Comparison of ENCODE assay signal across 9 cellular contexts in the genomic region with DNA sequence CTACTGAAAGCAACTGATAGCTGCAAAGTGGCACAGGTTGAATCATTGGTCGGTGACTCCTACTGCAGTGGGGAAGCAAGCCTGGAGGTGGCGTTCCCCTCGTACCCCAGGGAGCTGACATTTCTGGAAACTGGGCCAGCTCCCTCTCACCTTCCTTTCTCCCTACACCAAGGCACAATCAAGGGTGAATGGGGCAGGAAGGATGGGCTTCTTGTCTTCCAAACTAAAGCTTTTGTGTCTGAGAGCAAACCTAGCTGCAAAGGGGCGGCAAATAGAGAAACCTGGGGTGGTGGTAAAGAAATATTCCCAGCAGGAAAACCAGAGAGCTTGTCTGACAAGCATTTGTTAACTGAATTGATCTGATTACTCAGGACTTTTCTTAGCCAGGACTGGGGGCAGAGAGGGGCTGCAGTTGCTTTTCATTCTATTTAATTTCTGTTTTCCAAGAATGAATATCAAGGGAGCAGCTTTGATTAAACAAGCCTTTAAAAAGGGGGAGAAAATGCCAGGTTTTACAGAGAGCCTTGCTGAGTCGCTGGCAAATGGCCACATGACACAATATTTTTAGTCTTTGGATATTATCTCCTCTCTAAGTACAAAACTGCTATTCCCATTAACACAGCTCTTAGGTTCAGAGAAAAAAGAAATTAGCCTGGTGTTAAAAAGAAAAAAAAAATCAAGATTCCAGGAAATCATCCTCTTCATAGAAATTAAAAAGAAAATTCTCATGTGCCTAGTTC. TPM values are rescaled to one million over a fixed set of nuclear protein-coding genes. Genes with fewer than 3 reads are reported as not detected.
DNase-seq lines count a peak whose midpoint lies in the region; ATAC-seq and TF ChIP-seq lines count a peak whose summit lies in the region.
"Had no signal": no experiment of that assay in that cellular context is flagged by ENCODE, and none has a peak within 500 bp of the region (broad histone marks: within the 10 kb centered on the region; RNA-seq: fewer than 3 reads in every experiment).

No MANE protein-coding gene starts in this region.

- H3K27me3 ChIP-seq in HUES64 (ENCODE audit: insufficient read depth, low read length), result no peaks in the 10 kb centered on the region
- no peaks in the 10 kb centered on the region for H3K27me3 ChIP-seq in transverse colon

- H3K27ac ChIP-seq in HUES64 (ENCODE audit: low read depth, low read length) (peak overlapping the region; percentile 88), transverse colon (no peak overlapping the region)
- H3K27ac ChIP-seq: thoracic aorta had no signal

- in situ Hi-C loops in transverse colon (cut with MboI; ENCODE audit: low pct_ligation_motif_present in 1 of 4, low pct_unique_long_range_greater_than_20kb in 1 of 4, low sequenced_read_pairs in 3 of 4), result no loop called here

- H3K4me3 ChIP-seq in HUES64 (ENCODE audit: low read length), result no peak overlapping the region
- no peak overlapping the region for H3K4me3 ChIP-seq in transverse colon
- H3K4me3 ChIP-seq: GM12878, thoracic aorta had no signal

- H3K4me1 ChIP-seq in HUES64 (ENCODE audit: insufficient read depth, low read length) (peaks cover 63% of the 10 kb centered on the region), transverse colon (peaks cover 0 to 4% (median 0%) of the 10 kb centered on the region in 4 donors)

- peak; percentile 46 for ATAC-seq in SK-N-SH treated with all-trans-retinoic acid at 6 μM for 48 hours
- ATAC-seq in sciatic nerve, result peak; percentile 74
- ATAC-seq: GM12878 had no signal

- TF ChIP-seq POLR2A in transverse colon (IDR thresholded peaks at IDR 0.05), result no peak

- TF ChIP-seq CTCF in transverse colon (IDR thresholded peaks at IDR 0.05), result no peak

- peak overlapping the region; percentile 19; the same call in 1 of the 2 replicates for H3K9ac ChIP-seq in HUES64 (ENCODE audit: low read depth, low read length)

- 5% methylated on average over 5 of the region's 5 CpGs for WGBS in HUES64
- 76 to 86% methylated on average over 2 to 5 of the region's 5 CpGs for WGBS in transverse colon (ENCODE audit: low coverage in 1 of 2), 2 donors

- H3K9me3 ChIP-seq in HUES64 (ENCODE audit: insufficient read depth, low read depth, low read length) (no peaks in the 10 kb centered on the region), transverse colon (no peaks in the 10 kb centered on the region)
- H3K9me3 ChIP-seq: thoracic aorta had no signal

- DNase-seq in fibroblast of peridontal ligament (ENCODE audit: extremely low read depth) (peak; percentile 57), sciatic nerve (ENCODE audit: low spot score) (peak; percentile 67), transverse colon (no peak), posterior vena cava (ENCODE audit: low spot score) (no peak), NCI-H146 (lab: John Stamatoyannopoulos, UW) (no peak)

- intact Hi-C loops in sciatic nerve (cut with DNase I) (no loop called here), transverse colon (cut with DNase I; ENCODE audit: low total_unique reads) (no loop called here), posterior vena cava (cut with DNase I) (no loop called here)

- no peak for TF ChIP-seq EP300 in transverse colon (IDR thresholded peaks at IDR 0.05; ENCODE audit: low read depth)

- H3K36me3 ChIP-seq in HUES64 (ENCODE audit: insufficient read depth, low read length) (no peaks in the 10 kb centered on the region), transverse colon (no peaks in the 10 kb centered on the region)
- H3K36me3 ChIP-seq: thoracic aorta had no signal

TF ChIP-seq in SK-N-SH treated with all-trans-retinoic acid at 6 μM for 48 hours, 23 proteins besides CTCF, POLR2A, EP300 and RAD21:
- no peak for TF ChIP-seq ZNF8 (CRISPR knock-in tag; IDR thresholded peaks at IDR 0.05)
- TF ChIP-seq, protein P1, sequence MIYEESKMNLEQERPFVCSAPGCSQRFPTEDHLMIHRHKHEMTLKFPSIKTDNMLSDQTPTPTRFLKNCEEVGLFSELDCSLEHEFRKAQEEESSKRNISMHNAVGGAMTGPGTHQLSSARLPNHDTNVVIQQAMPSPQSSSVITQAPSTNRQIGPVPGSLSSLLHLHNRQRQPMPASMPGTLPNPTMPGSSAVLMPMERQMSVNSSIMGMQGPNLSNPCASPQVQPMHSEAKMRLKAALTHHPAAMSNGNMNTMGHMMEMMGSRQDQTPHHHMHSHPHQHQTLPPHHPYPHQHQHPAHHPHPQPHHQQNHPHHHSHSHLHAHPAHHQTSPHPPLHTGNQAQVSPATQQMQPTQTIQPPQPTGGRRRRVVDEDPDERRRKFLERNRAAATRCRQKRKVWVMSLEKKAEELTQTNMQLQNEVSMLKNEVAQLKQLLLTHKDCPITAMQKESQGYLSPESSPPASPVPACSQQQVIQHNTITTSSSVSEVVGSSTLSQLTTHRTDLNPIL (CRISPR knock-in tag; IDR thresholded peaks at IDR 0.05; ENCODE audit: low read depth), result no peak
- TF ChIP-seq, protein P2, sequence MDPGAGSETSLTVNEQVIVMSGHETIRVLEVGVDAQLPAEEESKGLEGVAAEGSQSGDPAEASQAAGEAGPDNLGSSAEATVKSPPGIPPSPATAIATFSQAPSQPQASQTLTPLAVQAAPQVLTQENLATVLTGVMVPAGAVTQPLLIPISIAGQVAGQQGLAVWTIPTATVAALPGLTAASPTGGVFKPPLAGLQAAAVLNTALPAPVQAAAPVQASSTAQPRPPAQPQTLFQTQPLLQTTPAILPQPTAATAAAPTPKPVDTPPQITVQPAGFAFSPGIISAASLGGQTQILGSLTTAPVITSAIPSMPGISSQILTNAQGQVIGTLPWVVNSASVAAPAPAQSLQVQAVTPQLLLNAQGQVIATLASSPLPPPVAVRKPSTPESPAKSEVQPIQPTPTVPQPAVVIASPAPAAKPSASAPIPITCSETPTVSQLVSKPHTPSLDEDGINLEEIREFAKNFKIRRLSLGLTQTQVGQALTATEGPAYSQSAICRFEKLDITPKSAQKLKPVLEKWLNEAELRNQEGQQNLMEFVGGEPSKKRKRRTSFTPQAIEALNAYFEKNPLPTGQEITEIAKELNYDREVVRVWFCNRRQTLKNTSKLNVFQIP (CRISPR knock-in tag; IDR thresholded peaks at IDR 0.05; ENCODE audit: borderline replicate concordance, low read depth), result no peak
- TF ChIP-seq RARB (CRISPR knock-in tag; IDR thresholded peaks at IDR 0.05), result no peak
- no peak for TF ChIP-seq ISL1 (CRISPR knock-in tag; IDR thresholded peaks at IDR 0.05)
- TF ChIP-seq ZNF70 (CRISPR knock-in tag; IDR thresholded peaks at IDR 0.05), result no peak
- no peak for TF ChIP-seq GLIS3 (CRISPR knock-in tag; IDR thresholded peaks at IDR 0.05)
- no peak for TF ChIP-seq PPARA (CRISPR knock-in tag; IDR thresholded peaks at IDR 0.05; ENCODE audit: borderline replicate concordance)
- no peak for TF ChIP-seq ARNTL (CRISPR knock-in tag; IDR thresholded peaks at IDR 0.05; ENCODE audit: borderline replicate concordance, low read depth)

RNA-seq across cellular contexts. Expression of a gene that starts 27.8 kb away (rescaled TPM):
- polyA plus RNA-seq in HUES64 (2013, experiment 1 of 2), result 2.6 TPM
- 3.3 TPM for polyA plus RNA-seq in HUES64 (2013, experiment 2 of 2)
- 8.2 TPM for total RNA-seq in sciatic nerve
- 10 to 100 TPM in 3 of 4 donors, 1 to 10 TPM in 1; 7.6 to 34.4 (median 29.1) TPM for total RNA-seq in transverse colon
- 1 to 10 TPM; 3.5 to 3.7 TPM for total RNA-seq in posterior vena cava

Comparison
In these comparisons a context has a peak if more than half of its experiments do, and no peak if none do; other contexts are left out.
1. DNase-seq: peak in fibroblast of peridontal ligament (single experiment) and sciatic nerve (single experiment); none in transverse colon (single experiment), posterior vena cava (single experiment) and NCI-H146 (single experiment).